Comparison of ENCODE assay signal across 26 cellular contexts in genomic region chr9:19133549-19134345, GRCh38. TPM values are rescaled to one million over a fixed set of nuclear protein-coding genes. Genes with fewer than 3 reads are reported as not detected.
DNase-seq lines count a peak whose midpoint lies in the region; ATAC-seq lines count a peak whose summit lies in the region.
"Had no signal": no experiment of that assay in that cellular context is flagged by ENCODE, and none has a peak within 500 bp of the region (broad histone marks: within the 10 kb centered on the region; RNA-seq: fewer than 3 reads in every experiment).

No MANE protein-coding gene starts in this region.

- no peak for DNase-seq in activated CD4-positive, alpha-beta T cell treated with anti-CD3 and anti-CD28 coated beads for 36 hours
- DNase-seq in activated CD4-positive, alpha-beta T cell treated with anti-CD3 and anti-CD28 coated beads, Interleukin-2, amount 50 U/mL, for 4 hours: no peak
- DNase-seq in HCEC 1CT: peak; percentile 48
- DNase-seq in fibroblast of gingiva (ENCODE audit: low read depth): peak; percentile 24
- DNase-seq in pons (ENCODE audit: low spot score): no peak
- DNase-seq in COLO829 (ENCODE audit: low spot score): no peak
- no peak for DNase-seq in GM19240 (ENCODE audit: insufficient read length, low spot score)
- DNase-seq: activated CD4-positive, alpha-beta T cell treated with anti-CD3 and anti-CD28 coated beads for 1 hour; activated CD8-positive, alpha-beta memory T cell treated with anti-CD3 and anti-CD28 coated beads, Interleukin-2, amount 50 U/mL, for 48 hours; activated gamma-delta T cell; cortex of kidney; endodermal cell; H7; KG1; mesenchymal stem cell; naive B cell; NCI-H1092; NCI-H1930; NCI-H748 treated with DMSO at 0.1 percent for 48 hours; nucleus accumbens; OCI-M1; stimulated activated CD4-positive, alpha-beta T cell treated with anti-CD3 and anti-CD28 coated beads, Interleukin-12 subunit alpha, Interleukin-12 subunit beta, amount 100 ng/mL, for 4 hours had no signal

- no peaks in the 10 kb centered on the region for H3K27me3 Mint-ChIP-seq in activated CD4-positive, alpha-beta T cell treated with anti-CD3 and anti-CD28 coated beads for 36 hours
- H3K27me3 Mint-ChIP-seq in T-helper 1 cell treated with Interleukin-12 subunit alpha and Interleukin-12 subunit beta and Interleukin-4 antibody, amounts not matched to agents 30 μg/mL and 1 μg/mL, for 36 hours (ENCODE audit: low read depth): peaks cover 5% of the 10 kb centered on the region
- H3K27me3 Mint-ChIP-seq: type B pancreatic cell had no signal

- intact Hi-C loops in activated CD4-positive, alpha-beta T cell treated with anti-CD3 and anti-CD28 coated beads for 36 hours (cut with DNase I, micrococcal nuclease): no loop called here

- H3K36me3 Mint-ChIP-seq in activated CD4-positive, alpha-beta T cell treated with anti-CD3 and anti-CD28 coated beads for 36 hours (ENCODE audit: low read depth): no peaks in the 10 kb centered on the region
- no peaks in the 10 kb centered on the region for H3K36me3 Mint-ChIP-seq in T-helper 1 cell treated with Interleukin-12 subunit alpha and Interleukin-12 subunit beta and Interleukin-4 antibody, amounts not matched to agents 30 μg/mL and 1 μg/mL, for 36 hours (ENCODE audit: low read depth)
- H3K36me3 Mint-ChIP-seq: naive B cell, type B pancreatic cell had no signal

- POLR2A ChIA-PET in activated CD4-positive, alpha-beta T cell treated with anti-CD3 and anti-CD28 coated beads for 36 hours (lab: Charles Lee): interaction anchor here (0.6 to 1.5 kb wide), 3 partner anchors 22 to 99 kb away, joined by 4 to 5 read pairs (median 4); no protein-coding TSS in a partner anchor

- H3K9me3 Mint-ChIP-seq in activated CD4-positive, alpha-beta T cell treated with anti-CD3 and anti-CD28 coated beads for 36 hours (ENCODE audit: low read depth): no peaks in the 10 kb centered on the region
- H3K9me3 Mint-ChIP-seq in T-helper 1 cell treated with Interleukin-12 subunit alpha and Interleukin-12 subunit beta and Interleukin-4 antibody, amounts not matched to agents 30 μg/mL and 1 μg/mL, for 36 hours: no peaks in the 10 kb centered on the region
- H3K9me3 Mint-ChIP-seq: endodermal cell, naive B cell, type B pancreatic cell had no signal

- H3K4me1 Mint-ChIP-seq in activated CD4-positive, alpha-beta T cell treated with anti-CD3 and anti-CD28 coated beads for 36 hours: peaks cover 24% of the 10 kb centered on the region
- H3K4me1 Mint-ChIP-seq in T-helper 1 cell treated with Interleukin-12 subunit alpha and Interleukin-12 subunit beta and Interleukin-4 antibody, amounts not matched to agents 30 μg/mL and 1 μg/mL, for 36 hours (ENCODE audit: low read depth): peaks cover 24% of the 10 kb centered on the region

- peak overlapping the region; percentile 8 for H3K27ac Mint-ChIP-seq in activated CD4-positive, alpha-beta T cell treated with anti-CD3 and anti-CD28 coated beads for 36 hours
- H3K27ac Mint-ChIP-seq in T-helper 1 cell treated with Interleukin-12 subunit alpha and Interleukin-12 subunit beta and Interleukin-4 antibody, amounts not matched to agents 30 μg/mL and 1 μg/mL, for 36 hours: peak overlapping the region; percentile 71
- H3K27ac Mint-ChIP-seq: endodermal cell, type B pancreatic cell had no signal

- no peak overlapping the region for H3K4me3 Mint-ChIP-seq in activated CD4-positive, alpha-beta T cell treated with anti-CD3 and anti-CD28 coated beads for 36 hours
- H3K4me3 Mint-ChIP-seq in T-helper 1 cell treated with Interleukin-12 subunit alpha and Interleukin-12 subunit beta and Interleukin-4 antibody, amounts not matched to agents 30 μg/mL and 1 μg/mL, for 36 hours: no peak overlapping the region
- H3K4me3 Mint-ChIP-seq: endodermal cell, type B pancreatic cell had no signal

- peak; percentile 69 for ATAC-seq in activated CD4-positive, alpha-beta T cell treated with anti-CD3 and anti-CD28 coated beads for 36 hours
- ATAC-seq: Right ventricle myocardium inferior had no signal

- CTCF ChIA-PET in activated CD4-positive, alpha-beta T cell treated with anti-CD3 and anti-CD28 coated beads for 36 hours (lab: Charles Lee): interaction anchor here (0.7 to 2.1 kb wide), 4 partner anchors 15 to 83 kb away, joined by 3 to 9 read pairs (median 4); no protein-coding TSS in a partner anchor

RNA-seq across cellular contexts. Expression of gene PLIN2, which starts 6.5 kb away (rescaled TPM):
- 100 to 1,000 TPM in 1 of 2 experiments, 10 to 100 TPM in 1; 94.2 to 109 TPM for total RNA-seq in activated CD4-positive, alpha-beta T cell treated with anti-CD3 and anti-CD28 coated beads for 36 hours
- total RNA-seq: A172 had no signal

RNA-seq across cellular contexts. Expression of gene HAUS6, which starts 31.0 kb away (rescaled TPM):
- 10 to 100 TPM; 29.3 to 32.5 TPM for total RNA-seq in activated CD4-positive, alpha-beta T cell treated with anti-CD3 and anti-CD28 coated beads for 36 hours

Comparison
In these comparisons a context has a peak if more than half of its experiments do, and no peak if none do; other contexts are left out.
1. DNase-seq: peak in HCEC 1CT (single experiment) and fibroblast of gingiva (single experiment); none in activated CD4-positive, alpha-beta T cell treated with anti-CD3 and anti-CD28 coated beads for 36 hours (single experiment), activated CD4-positive, alpha-beta T cell treated with anti-CD3 and anti-CD28 coated beads, Interleukin-2, amount 50 U/mL, for 4 hours (0 of 2), pons (single experiment), COLO829 (single experiment) and GM19240 (single experiment).